In genomic region chr13:43487885-43488284, GRCh38 we compare ENCODE assay signal across 31 cellular contexts.
"Had no signal": no experiment of that assay in that cellular context is flagged by ENCODE, and none has a peak within 500 bp of the region (broad histone marks: within the 10 kb centered on the region; RNA-seq: fewer than 3 reads in every experiment).

No MANE protein-coding gene starts in this region.

- H3K36me3 ChIP-seq: adrenal gland, brain microvascular endothelial cell, breast epithelium had no signal

- H3K4me1 ChIP-seq: adrenal gland, body of pancreas, breast epithelium had no signal

- DNase-seq: activated B cell treated with CpG ODN at 0.5 μM for 24 hours; activated CD4-positive, alpha-beta memory T cell treated with anti-CD3 and anti-CD28 coated beads for 36 hours; activated CD4-positive, alpha-beta T cell treated with anti-CD3 and anti-CD28 coated beads for 4 hours; activated CD4-positive, alpha-beta T cell treated with anti-CD3 and anti-CD28 coated beads, Interleukin-2, amount 10 ng/mL, durations not matched to agents 24 days and 14 days; activated CD4-positive, alpha-beta T cell treated with anti-CD3 and anti-CD28 coated beads, Interleukin-2, amount 50 U/mL, for 1 hour; activated CD4-positive, alpha-beta T cell treated with anti-CD3 and anti-CD28 coated beads, Interleukin-2, amount 50 U/mL, for 4 hours; activated CD4-positive, CD25-positive, alpha-beta regulatory T cell treated with anti-CD3 and anti-CD28 coated beads, Interleukin-2, amount 50 U/mL, for 72 hours; activated CD8-positive, alpha-beta memory T cell treated with anti-CD3 and anti-CD28 coated beads, Interleukin-2, amount 50 U/mL, for 4 hours; activated CD8-positive, alpha-beta T cell treated with anti-CD3 and anti-CD28 coated beads for 36 hours; activated effector memory CD4-positive, alpha-beta T cell treated with anti-CD3 and anti-CD28 coated beads, Interleukin-2, amount 50 U/mL, for 16 hours; activated gamma-delta T cell treated with Interleukin-2 at 50 U/mL for 16 hours; activated naive CD4-positive, alpha-beta T cell; activated naive CD4-positive, alpha-beta T cell treated with anti-CD3 and anti-CD28 coated beads for 36 hours; activated naive CD4-positive, alpha-beta T cell treated with anti-CD3 and anti-CD28 coated beads, Interleukin-2, amount 50 U/mL, for 16 hours; activated naive CD8-positive, alpha-beta T cell treated with anti-CD3 and anti-CD28 coated beads for 36 hours; activated T-cell treated with anti-CD3 and anti-CD28 coated beads for 4 hours; activated T-cell treated with anti-CD3 and anti-CD28 coated beads, Interleukin-2, amount 50 U/mL, for 1 hour; activated T-cell treated with anti-CD3 and anti-CD28 coated beads, Interleukin-2, amount 50 U/mL, for 4 hours; activated T-cell treated with anti-CD3 and anti-CD28 coated beads, Interleukin-2, amount 50 U/mL, for 72 hours; adrenal gland; amniotic stem cell; aorta; body of pancreas; brain microvascular endothelial cell; central memory CD4-positive, alpha-beta T cell; T-cell; T-helper 17 cell had no signal

- ATAC-seq: activated CD8-positive, alpha-beta T cell treated with anti-CD3 and anti-CD28 coated beads for 36 hours; activated naive CD4-positive, alpha-beta T cell treated with anti-CD3 and anti-CD28 coated beads, Interleukin-2, amount 50 U/mL, for 72 hours; activated T-cell treated with anti-CD3 and anti-CD28 coated beads, Interleukin-2, amount 50 U/mL, for 4 hours; activated T-cell treated with anti-CD3 and anti-CD28 coated beads, Interleukin-2, amount 50 U/mL, for 72 hours; activated T-helper 17 cell treated with anti-CD3 and anti-CD28 coated beads, Interleukin-2, amount 50 U/mL, for 72 hours; body of pancreas; T-cell; T-helper 17 cell had no signal

- H3K27ac ChIP-seq: adrenal gland, body of pancreas, brain microvascular endothelial cell, breast epithelium, VCaP had no signal

- H3K4me3 ChIP-seq: adrenal gland, body of pancreas, breast epithelium had no signal

- H3K9me3 ChIP-seq: adrenal gland, body of pancreas, breast epithelium had no signal

- H3K27me3 ChIP-seq: adrenal gland, body of pancreas, brain microvascular endothelial cell, breast epithelium had no signal
